21 cellular contexts compared by ENCODE assay signal in the genomic region with DNA sequence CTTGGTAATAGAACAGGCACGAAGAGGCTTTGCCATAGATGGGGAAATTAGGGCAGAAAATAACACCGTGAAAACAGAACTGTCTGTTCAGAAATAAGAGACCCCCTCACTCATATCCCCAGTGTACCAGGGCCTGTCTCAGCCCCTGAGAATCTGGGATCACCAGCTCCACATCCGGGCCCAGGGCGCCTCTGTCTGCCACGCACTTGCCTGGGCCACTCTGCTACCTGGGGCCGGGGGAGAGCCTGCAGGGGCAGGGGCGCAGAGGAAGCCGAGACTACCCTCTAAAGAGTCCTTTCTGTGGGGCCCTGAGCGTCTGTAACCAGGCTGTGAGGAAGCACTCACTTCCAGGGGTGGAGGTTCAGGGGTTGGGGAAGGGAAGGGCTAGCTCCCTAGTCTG. TPM values are rescaled to one million over a fixed set of nuclear protein-coding genes. Genes with fewer than 3 reads are reported as not detected.
DNase-seq lines count a peak whose midpoint lies in the region; ATAC-seq and TF ChIP-seq lines count a peak whose summit lies in the region.
"Had no signal": no experiment of that assay in that cellular context is flagged by ENCODE, and none has a peak within 500 bp of the region (broad histone marks: within the 10 kb centered on the region; RNA-seq: fewer than 3 reads in every experiment).

No MANE protein-coding gene starts in this region.

- H3K4me1 Mint-ChIP-seq in nephron progenitor cell = peaks cover 91% of the 10 kb centered on the region
- H3K4me1 Mint-ChIP-seq in activated naive CD4-positive, alpha-beta T cell treated with anti-CD3 and anti-CD28 coated beads for 36 hours (ENCODE audit: low read depth) = peaks cover 5% of the 10 kb centered on the region

- peak overlapping the region; percentile 32; the same call in 1 of the 2 replicates for H3K4me3 ChIP-seq in BE2C (ENCODE audit: low read depth, low read length)
- no peak overlapping the region for H3K4me3 ChIP-seq in endocrine pancreas (ENCODE audit: control insufficient read depth, insufficient read depth, low read length)
- H3K4me3 ChIP-seq in prostate gland = no peak overlapping the region
- H3K4me3 ChIP-seq: adrenal gland, gastroesophageal sphincter, lung, suprapubic skin, vagina had no signal

- peak overlapping the region; percentile 54 for H3K4me3 Mint-ChIP-seq in nephron progenitor cell
- H3K4me3 Mint-ChIP-seq in activated naive CD4-positive, alpha-beta T cell treated with anti-CD3 and anti-CD28 coated beads for 36 hours = no peak overlapping the region
- H3K4me3 Mint-ChIP-seq: activated CD8-positive, alpha-beta T cell treated with anti-CD3 and anti-CD28 coated beads for 36 hours had no signal

- ATAC-seq in activated CD4-positive, CD25-positive, alpha-beta regulatory T cell treated with anti-CD3 and anti-CD28 coated beads, Interleukin-2, amount 50 U/mL, for 24 hours = no peak
- ATAC-seq: gastroesophageal sphincter had no signal

- H3K36me3 ChIP-seq in BE2C (no peaks in the 10 kb centered on the region; the same call in 1 of the 2 replicates), endocrine pancreas (ENCODE audit: control insufficient read depth, insufficient read depth, low read length) (no peaks in the 10 kb centered on the region), prostate gland (no peaks in the 10 kb centered on the region)
- H3K36me3 ChIP-seq: adrenal gland, gastroesophageal sphincter, vagina had no signal

- CTCF ChIA-PET in activated naive CD4-positive, alpha-beta T cell treated with anti-CD3 and anti-CD28 coated beads for 36 hours (lab: Charles Lee) = interaction anchor here (1.8 kb wide), 1 partner anchor 20 kb away, joined by 5 read pairs; a partner anchor contains a TSS

- peak overlapping the region; percentile 7 for H3K9ac ChIP-seq in endocrine pancreas (ENCODE audit: control insufficient read depth, insufficient read depth, low read length)

- DNase-seq in BE2C (no peak), MV-4-11 (lab: John Stamatoyannopoulos, UW) (peak; percentile 38), nephron progenitor cell (no peak), prostate gland (ENCODE audit: low spot score) (no peak), substantia nigra (lab: John Stamatoyannopoulos, UW) (no peak)
- DNase-seq in activated naive CD4-positive, alpha-beta T cell treated with anti-CD3 and anti-CD28 coated beads for 36 hours = no peak
- DNase-seq: activated CD4-positive, CD25-positive, alpha-beta regulatory T cell treated with anti-CD3 and anti-CD28 coated beads, Interleukin-2, amount 50 U/mL, for 72 hours; activated gamma-delta T cell; activated T-cell treated with anti-CD3 and anti-CD28 coated beads for 4 hours; KG1; NCI-H1930; RPMI8226; T1000 had no signal

- no peaks in the 10 kb centered on the region for H3K9me3 Mint-ChIP-seq in nephron progenitor cell
- H3K9me3 Mint-ChIP-seq in activated naive CD4-positive, alpha-beta T cell treated with anti-CD3 and anti-CD28 coated beads for 36 hours = no peaks in the 10 kb centered on the region
- H3K9me3 Mint-ChIP-seq: activated CD8-positive, alpha-beta T cell treated with anti-CD3 and anti-CD28 coated beads for 36 hours had no signal

- no peak overlapping the region for H3K27ac Mint-ChIP-seq in nephron progenitor cell
- no peak overlapping the region for H3K27ac Mint-ChIP-seq in activated naive CD4-positive, alpha-beta T cell treated with anti-CD3 and anti-CD28 coated beads for 36 hours
- H3K27ac Mint-ChIP-seq: activated CD8-positive, alpha-beta T cell treated with anti-CD3 and anti-CD28 coated beads for 36 hours had no signal

- 63% methylated on average over 9 of the region's 9 CpGs for WGBS in prostate gland

- no peak for TF ChIP-seq CTCF in BE2C (IDR thresholded peaks at IDR 0.05; ENCODE audit: low read depth, low read length)
- TF ChIP-seq CTCF in nephron progenitor cell (IDR thresholded peaks at IDR 0.05) = no peak
- TF ChIP-seq CTCF in prostate gland (IDR thresholded peaks at IDR 0.05) = no peak

- peaks cover 4% of the 10 kb centered on the region for H3K27me3 Mint-ChIP-seq in nephron progenitor cell (ENCODE audit: low read depth, poor library complexity)
- H3K27me3 Mint-ChIP-seq in activated naive CD4-positive, alpha-beta T cell treated with anti-CD3 and anti-CD28 coated beads for 36 hours (ENCODE audit: low read depth) = peaks cover 14% of the 10 kb centered on the region

- H3K36me3 Mint-ChIP-seq in nephron progenitor cell (ENCODE audit: low read depth) = no peaks in the 10 kb centered on the region
- H3K36me3 Mint-ChIP-seq in activated naive CD4-positive, alpha-beta T cell treated with anti-CD3 and anti-CD28 coated beads for 36 hours (ENCODE audit: low read depth) = no peaks in the 10 kb centered on the region

- H3K9me3 ChIP-seq in BE2C (no peaks in the 10 kb centered on the region), endocrine pancreas (ENCODE audit: control insufficient read depth, low read length) (no peaks in the 10 kb centered on the region), prostate gland (no peaks in the 10 kb centered on the region)
- H3K9me3 ChIP-seq: adrenal gland, gastroesophageal sphincter, suprapubic skin, vagina had no signal

- H3K27me3 ChIP-seq in BE2C = no peaks in the 10 kb centered on the region
- no peaks in the 10 kb centered on the region for H3K27me3 ChIP-seq in endocrine pancreas (ENCODE audit: control insufficient read depth, insufficient read depth, low read length)
- no peaks in the 10 kb centered on the region for H3K27me3 ChIP-seq in prostate gland (replicated peaks; ENCODE audit: insufficient read depth)
- H3K27me3 ChIP-seq: adrenal gland, gastroesophageal sphincter, suprapubic skin, vagina had no signal

- TF ChIP-seq POLR2A in prostate gland (IDR thresholded peaks at IDR 0.05) = no peak

- H3K27ac ChIP-seq in prostate gland = no peak overlapping the region
- H3K27ac ChIP-seq in substantia nigra (ENCODE audit: low read depth, low read length, poor library complexity, severe bottlenecking) = no peak overlapping the region
- H3K27ac ChIP-seq: adrenal gland, gastroesophageal sphincter, suprapubic skin, vagina had no signal

- H3K4me1 ChIP-seq in BE2C (peaks cover 31% of the 10 kb centered on the region), endocrine pancreas (ENCODE audit: control insufficient read depth, insufficient read depth, low read length) (no peaks in the 10 kb centered on the region), prostate gland (replicated peaks) (peaks cover 4% of the 10 kb centered on the region)
- H3K4me1 ChIP-seq: adrenal gland, gastroesophageal sphincter had no signal

- intact Hi-C loops in prostate gland (cut with DNase I) = no loop called here
- intact Hi-C loops in activated naive CD4-positive, alpha-beta T cell treated with anti-CD3 and anti-CD28 coated beads for 36 hours (cut with micrococcal nuclease) = no loop called here

RNA-seq across cellular contexts. Expression of a gene that starts 19.8 kb away (rescaled TPM):
- polyA plus RNA-seq in BE2C (2012; ENCODE audit: insufficient read depth, insufficient read length, low read depth) = 167 TPM
- total RNA-seq in prostate gland = 10 to 100 TPM; 18.7 to 28.2 TPM
- total RNA-seq in activated naive CD4-positive, alpha-beta T cell treated with anti-CD3 and anti-CD28 coated beads for 36 hours = 1 to 10 TPM; 2.0 to 2.5 TPM

Comparison
In these comparisons a context has a peak if more than half of its experiments do, and no peak if none do; other contexts are left out.
1. RNA of a gene that starts 19.8 kb away (total RNA-seq): 18.7 to 28.2 TPM in prostate gland; 2.0 to 2.5 TPM in activated naive CD4-positive, alpha-beta T cell treated with anti-CD3 and anti-CD28 coated beads for 36 hours; every median in the first group is over 4 times any median in the second.